In genomic region chr6:139425780-139426179, GRCh38 we compare ENCODE assay signal across 21 cellular contexts.
"Had no signal": no experiment of that assay in that cellular context is flagged by ENCODE, and none has a peak within 500 bp of the region (broad histone marks: within the 10 kb centered on the region; RNA-seq: fewer than 3 reads in every experiment).

No MANE protein-coding gene starts in this region.

- DNase-seq: activated CD4-positive, alpha-beta T cell treated with anti-CD3 and anti-CD28 coated beads, Interleukin-2, amount 10 ng/mL, durations not matched to agents 24 days and 14 days; activated CD8-positive, alpha-beta T cell treated with anti-CD3 and anti-CD28 coated beads for 36 hours; activated naive CD4-positive, alpha-beta T cell treated with anti-CD3 and anti-CD28 coated beads for 36 hours; activated T-cell treated with anti-CD3 and anti-CD28 coated beads, Interleukin-2, amount 50 U/mL, for 1 hour; brain microvascular endothelial cell; colonic mucosa; endodermal cell; foreskin fibroblast; islet precursor cell; occipital lobe; small intestine; stimulated activated CD4-positive, alpha-beta T cell treated with anti-CD3 and anti-CD28 coated beads, Interleukin-15, amount 100 ng/mL, for 24 hours; stimulated activated CD4-positive, alpha-beta T cell treated with anti-CD3 and anti-CD28 coated beads, Interleukin-4, amount 100 ng/mL, for 1 hour; stimulated activated naive CD8-positive, alpha-beta T cell treated with anti-CD3 and anti-CD28 coated beads, Interleukin-15, amount 100 ng/mL, for 72 hours had no signal

- H3K9me3 ChIP-seq: colonic mucosa, right atrium auricular region, suprapubic skin, vagina had no signal

- H3K27me3 ChIP-seq: brain microvascular endothelial cell, colonic mucosa, hepatocyte, right atrium auricular region, suprapubic skin, vagina had no signal

- ATAC-seq: activated CD8-positive, alpha-beta T cell treated with anti-CD3 and anti-CD28 coated beads for 36 hours; left lobe of liver; stimulated activated naive CD8-positive, alpha-beta T cell treated with anti-CD3 and anti-CD28 coated beads, Interleukin-15, amount 100 ng/mL, for 72 hours had no signal

- H3K36me3 ChIP-seq: brain microvascular endothelial cell, colonic mucosa, right atrium auricular region, suprapubic skin, vagina had no signal

- H3K4me3 ChIP-seq: colonic mucosa, hepatocyte, lung, right atrium auricular region, suprapubic skin, vagina had no signal

- H3K27ac ChIP-seq: brain microvascular endothelial cell, colonic mucosa, epithelial cell of prostate, hepatocyte, right atrium auricular region, suprapubic skin, vagina had no signal

- H3K4me1 ChIP-seq: colonic mucosa, right atrium auricular region, suprapubic skin, vagina had no signal
